In genomic region chr1:210728437-210729149, GRCh38 we compare ENCODE assay signal across 27 cellular contexts.
"Had no signal": no experiment of that assay in that cellular context is flagged by ENCODE, and none has a peak within 500 bp of the region (broad histone marks: within the 10 kb centered on the region; RNA-seq: fewer than 3 reads in every experiment).

No MANE protein-coding gene starts in this region.

- H3K27ac Mint-ChIP-seq: activated CD4-positive, alpha-beta T cell treated with anti-CD3 and anti-CD28 coated beads, Interleukin-2, amount 10 ng/mL, durations not matched to agents 24 days and 14 days; activated CD8-positive, alpha-beta T cell treated with anti-CD3 and anti-CD28 coated beads for 36 hours; activated naive CD8-positive, alpha-beta T cell treated with anti-CD3 and anti-CD28 coated beads for 36 hours; activated T-cell treated with anti-CD3 and anti-CD28 coated beads, Interleukin-2, amount 50 U/mL, for 72 hours; activated T-helper 17 cell treated with anti-CD3 and anti-CD28 coated beads, Interleukin-2, amount 50 U/mL, for 72 hours had no signal

- H3K27me3 Mint-ChIP-seq: activated CD4-positive, alpha-beta T cell treated with anti-CD3 and anti-CD28 coated beads, Interleukin-2, amount 10 ng/mL, durations not matched to agents 24 days and 14 days had no signal

- ATAC-seq: activated CD8-positive, alpha-beta T cell treated with anti-CD3 and anti-CD28 coated beads for 36 hours; activated T-cell treated with anti-CD3 and anti-CD28 coated beads, Interleukin-2, amount 50 U/mL, for 72 hours; activated T-helper 17 cell treated with anti-CD3 and anti-CD28 coated beads, Interleukin-2, amount 50 U/mL, for 72 hours; K562 had no signal

- DNase-seq: activated CD4-positive, alpha-beta T cell treated with anti-CD3 and anti-CD28 coated beads, Interleukin-2, amount 10 ng/mL, durations not matched to agents 24 days and 14 days; activated CD4-positive, alpha-beta T cell treated with anti-CD3 and anti-CD28 coated beads, Interleukin-2, amount 50 U/mL, for 4 hours; activated CD8-positive, alpha-beta T cell treated with anti-CD3 and anti-CD28 coated beads for 36 hours; activated effector memory CD4-positive, alpha-beta T cell treated with anti-CD3 and anti-CD28 coated beads, Interleukin-2, amount 50 U/mL, for 16 hours; activated naive CD4-positive, alpha-beta T cell; activated naive CD4-positive, alpha-beta T cell treated with anti-CD3 and anti-CD28 coated beads, Interleukin-2, amount 50 U/mL, for 16 hours; activated naive CD8-positive, alpha-beta T cell treated with anti-CD3 and anti-CD28 coated beads for 36 hours; activated T-cell treated with anti-CD3 and anti-CD28 coated beads, Interleukin-2, amount 50 U/mL, for 1 hour; activated T-cell treated with anti-CD3 and anti-CD28 coated beads, Interleukin-2, amount 50 U/mL, for 72 hours; amniotic stem cell; NCI-H1105 treated with DMSO at 0.1 percent for 48 hours; NCI-H1436; NCI-H1694; NCI-H1930; NCI-H2081 treated with DMSO at 0.1 percent for 48 hours; NCI-H2171; NCI-H2227 treated with DMSO at 0.1 percent for 48 hours; NCI-H446 treated with DMSO at 0.1 percent for 48 hours; NCI-H524; PC-9; Right ventricle myocardium superior; T1000 had no signal

- H3K9me3 Mint-ChIP-seq: activated CD4-positive, alpha-beta T cell treated with anti-CD3 and anti-CD28 coated beads, Interleukin-2, amount 10 ng/mL, durations not matched to agents 24 days and 14 days; activated CD8-positive, alpha-beta T cell treated with anti-CD3 and anti-CD28 coated beads for 36 hours; activated naive CD8-positive, alpha-beta T cell treated with anti-CD3 and anti-CD28 coated beads for 36 hours; activated T-cell treated with anti-CD3 and anti-CD28 coated beads, Interleukin-2, amount 50 U/mL, for 72 hours; activated T-helper 17 cell treated with anti-CD3 and anti-CD28 coated beads, Interleukin-2, amount 50 U/mL, for 72 hours; central memory CD8-positive, alpha-beta T cell had no signal

- H3K36me3 ChIP-seq: ascending aorta, cardiac muscle cell had no signal

- H3K4me1 ChIP-seq: ascending aorta had no signal

- H3K4me3 ChIP-seq: ascending aorta, cardiac muscle cell, K562, PC-9 had no signal

- H3K27ac ChIP-seq: ascending aorta, cardiac muscle cell, PC-9 had no signal

- H3K27me3 ChIP-seq: ascending aorta, cardiac muscle cell had no signal

- H3K4me3 Mint-ChIP-seq: activated CD4-positive, alpha-beta T cell treated with anti-CD3 and anti-CD28 coated beads, Interleukin-2, amount 10 ng/mL, durations not matched to agents 24 days and 14 days; activated CD8-positive, alpha-beta T cell treated with anti-CD3 and anti-CD28 coated beads for 36 hours; activated naive CD8-positive, alpha-beta T cell treated with anti-CD3 and anti-CD28 coated beads for 36 hours; activated T-cell treated with anti-CD3 and anti-CD28 coated beads, Interleukin-2, amount 50 U/mL, for 72 hours; activated T-helper 17 cell treated with anti-CD3 and anti-CD28 coated beads, Interleukin-2, amount 50 U/mL, for 72 hours; central memory CD8-positive, alpha-beta T cell had no signal

- H3K36me3 Mint-ChIP-seq: activated naive CD8-positive, alpha-beta T cell treated with anti-CD3 and anti-CD28 coated beads for 36 hours had no signal

- H3K9me3 ChIP-seq: ascending aorta had no signal

- H2AFZ ChIP-seq: PC-9 had no signal

- H3K4me2 ChIP-seq: PC-9 had no signal

- H3K4me1 Mint-ChIP-seq: activated CD4-positive, alpha-beta T cell treated with anti-CD3 and anti-CD28 coated beads, Interleukin-2, amount 10 ng/mL, durations not matched to agents 24 days and 14 days; activated naive CD8-positive, alpha-beta T cell treated with anti-CD3 and anti-CD28 coated beads for 36 hours; activated T-helper 17 cell treated with anti-CD3 and anti-CD28 coated beads, Interleukin-2, amount 50 U/mL, for 72 hours; central memory CD8-positive, alpha-beta T cell had no signal
